16 cellular contexts compared by ENCODE assay signal in genomic region chr14:100359881-100360280, GRCh38. TPM values are rescaled to one million over a fixed set of nuclear protein-coding genes. Genes with fewer than 3 reads are reported as not detected.
"Had no signal": no experiment of that assay in that cellular context is flagged by ENCODE, and none has a peak within 500 bp of the region (broad histone marks: within the 10 kb centered on the region; RNA-seq: fewer than 3 reads in every experiment).

No MANE protein-coding gene starts in this region.

- H3K9me3 ChIP-seq: colonic mucosa, tibial artery had no signal

- H3K27ac ChIP-seq: colonic mucosa, epithelial cell of prostate, tibial artery had no signal

- H3K4me1 ChIP-seq: colonic mucosa, tibial artery had no signal

- H3K4me3 ChIP-seq: colonic mucosa, skin epidermis, tibial artery had no signal

- DNase-seq: activated CD4-positive, alpha-beta T cell treated with anti-CD3 and anti-CD28 coated beads for 1 hour; activated CD8-positive, alpha-beta T cell treated with anti-CD3 and anti-CD28 coated beads for 36 hours; activated naive CD4-positive, alpha-beta T cell treated with anti-CD3 and anti-CD28 coated beads, Interleukin-2, amount 10 ng/mL, durations not matched to agents 7 days and 5 days; caudate nucleus; colonic mucosa; effector CD8-positive, alpha-beta T cell; left colon; T-helper 9 cell; tibial artery had no signal

- H3K27me3 ChIP-seq: colonic mucosa, tibial artery had no signal

- ATAC-seq: activated CD8-positive, alpha-beta T cell treated with anti-CD3 and anti-CD28 coated beads for 36 hours; activated T-helper 17 cell treated with anti-CD3 and anti-CD28 coated beads, Interleukin-2, amount 50 U/mL, for 72 hours; left colon had no signal

RNA-seq across cellular contexts. Expression of gene SLC25A47, which starts 36.7 kb away (rescaled TPM):
- total RNA-seq: activated CD8-positive, alpha-beta T cell treated with anti-CD3 and anti-CD28 coated beads for 36 hours; activated T-helper 17 cell treated with anti-CD3 and anti-CD28 coated beads, Interleukin-2, amount 50 U/mL, for 72 hours; colonic mucosa; mesenteric fat pad; neural crest cell; osteocyte; renal cortical epithelial cell had no signal
